In the genomic region with DNA sequence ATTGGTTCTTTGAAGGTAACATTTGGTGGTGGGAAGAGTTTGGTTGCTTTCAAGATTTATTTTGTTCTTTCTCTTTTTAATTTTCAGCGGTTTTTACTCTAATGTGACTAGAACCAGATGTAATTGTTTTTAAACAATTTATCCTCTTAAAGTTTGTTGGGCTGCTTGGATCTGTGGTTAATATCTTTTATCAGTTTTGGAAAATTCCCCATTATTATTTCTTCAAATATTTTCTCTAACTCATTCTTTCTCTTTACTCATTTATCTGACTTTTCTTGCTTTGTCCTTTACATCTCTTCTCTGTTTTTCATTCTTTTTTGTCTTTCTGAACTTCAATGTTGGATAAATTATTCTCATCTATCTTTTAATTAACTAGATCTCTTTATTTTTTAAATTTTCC, we compare ENCODE assay signal across 26 cellular contexts.
"Had no signal": no experiment of that assay in that cellular context is flagged by ENCODE, and none has a peak within 500 bp of the region (broad histone marks: within the 10 kb centered on the region; RNA-seq: fewer than 3 reads in every experiment).

No MANE protein-coding gene starts in this region.

- H3K4me3 ChIP-seq: colonic mucosa, esophagus squamous epithelium, gastroesophageal sphincter, heart left ventricle, hepatocyte, left lung, lower lobe of right lung had no signal

- ATAC-seq: effector memory CD8-positive, alpha-beta T cell; esophagus mucosa; gastroesophageal sphincter; heart left ventricle; left cardiac atrium; left lung; left ventricle myocardium superior; lower lobe of right lung; naive thymus-derived CD4-positive, alpha-beta T cell; natural killer cell had no signal

- H3K36me3 ChIP-seq: colonic mucosa had no signal

- H3K9me3 ChIP-seq: colonic mucosa, esophagus squamous epithelium, gastroesophageal sphincter, heart left ventricle, left lung, lower lobe of right lung had no signal

- H3K27ac ChIP-seq: colonic mucosa, epithelial cell of prostate, esophagus squamous epithelium, gastroesophageal sphincter, heart left ventricle, hepatocyte, left lung, lower lobe of right lung had no signal

- FAIRE-seq: endometrium, keratinocyte had no signal

- H3K4me1 ChIP-seq: colonic mucosa, esophagus squamous epithelium, gastroesophageal sphincter, heart left ventricle, left lung, lower lobe of right lung had no signal

- DNase-seq: colonic mucosa; cortex of kidney; effector CD8-positive, alpha-beta T cell; effector memory CD8-positive, alpha-beta T cell; endodermal cell; erythroblast; esophagus squamous epithelium; foreskin fibroblast; foreskin melanocyte; heart left ventricle; hypothalamus; immature natural killer cell; left cardiac atrium; left lung; left ventricle myocardium superior; lower lobe of right lung; mesendoderm; midbrain; naive thymus-derived CD4-positive, alpha-beta T cell; natural killer cell had no signal
